16 cellular contexts compared by ENCODE assay signal in the genomic region with DNA sequence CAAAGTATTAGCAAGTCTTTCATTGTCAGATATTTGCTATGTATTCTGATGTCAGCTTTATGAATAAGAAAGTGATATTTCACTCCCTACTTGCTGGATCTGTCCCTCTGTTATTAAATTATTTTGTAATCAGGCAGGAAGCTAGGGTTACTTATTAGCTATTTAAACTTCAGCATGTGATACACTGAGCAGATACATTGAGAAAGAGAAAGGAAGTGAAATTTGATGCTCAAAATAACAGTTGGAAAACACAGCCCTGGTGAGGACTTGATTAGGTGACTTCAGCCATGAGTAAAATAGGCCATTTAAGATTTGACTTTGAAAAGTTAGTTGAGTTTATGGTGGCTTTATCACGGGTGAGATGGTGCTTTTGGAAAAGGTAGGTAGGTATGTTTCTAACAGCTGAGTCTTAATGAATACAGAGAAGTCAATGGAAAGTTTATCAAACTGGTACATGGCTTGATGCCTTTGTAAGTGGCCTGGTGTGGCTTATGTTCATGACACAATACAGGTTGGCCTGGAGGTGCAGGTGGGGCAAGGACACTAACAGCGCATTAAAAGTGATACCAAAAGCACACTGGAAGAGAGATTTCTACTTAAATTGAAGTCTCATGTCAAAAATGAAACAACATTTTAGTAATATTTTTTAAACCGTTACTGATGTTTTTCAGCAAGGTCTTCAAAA.
DNase-seq lines count a peak whose midpoint lies in the region; ATAC-seq, FAIRE-seq and TF ChIP-seq lines count a peak whose summit lies in the region.
"Had no signal": no experiment of that assay in that cellular context is flagged by ENCODE, and none has a peak within 500 bp of the region (broad histone marks: within the 10 kb centered on the region; RNA-seq: fewer than 3 reads in every experiment).

No MANE protein-coding gene starts in this region.

- no peak overlapping the region for H3K4me3 ChIP-seq in H1 (ENCODE audit: extremely low read depth in 1 of 4, insufficient read depth in 2 of 4, low read depth in 3 of 4, low read length in 4 of 4)
- H3K4me3 ChIP-seq in Caco-2 (ENCODE audit: low read depth, low read length) = no peak overlapping the region
- no peak overlapping the region for H3K4me3 ChIP-seq in mammary epithelial cell (replicated peaks in 1 of 3; ENCODE audit: insufficient read depth in 1 of 3, low read depth in 2 of 3, low read length in 3 of 3)
- H3K4me3 ChIP-seq: GM23248, lung had no signal

- DNase-seq in H1 (ENCODE audit: low read depth in 1 of 2, low spot score in 2 of 2) (no peak), Caco-2 (no peak), NCI-H1092 (lab: John Stamatoyannopoulos, UW) (no peak), mammary epithelial cell (no peak)
- no peak for DNase-seq in activated naive CD4-positive, alpha-beta T cell treated with anti-CD3 and anti-CD28 coated beads, Interleukin-2, amount 50 U/mL, for 72 hours (ENCODE audit: low spot score in 2 of 2)
- DNase-seq: GM23248, hypothalamus, NCI-H1048, NCI-H774, substantia nigra had no signal

- POLR2A ChIA-PET in H1 (lab: Charles Lee; ENCODE audit: partially characterized antibody) (no interaction called here), Caco-2 (lab: Charles Lee) (no interaction called here)

- 95% methylated on average over 3 of the region's 3 CpGs; no CpG with 5 or more reads in 1 of the 2 experiments for WGBS in H1 (ENCODE audit: extremely low coverage in 1 of 2, insufficient coverage in 1 of 2, insufficient read length in 1 of 2, insufficient replicate concordance in 2 of 2, low coverage in 1 of 2, low lambda C conversion rate in 2 of 2, missing lambda C conversion rate in 1 of 2), 2 experiments
- 57% methylated on average over 3 of the region's 3 CpGs for WGBS in mammary epithelial cell (ENCODE audit: low coverage, missing lambda C conversion rate)

- no peak overlapping the region for H4K5ac ChIP-seq in H1 (ENCODE audit: insufficient read length, low read depth, low read length)

- no peak overlapping the region for H3K14ac ChIP-seq in H1 (ENCODE audit: insufficient read length)

- ATAC-seq in GM18870 (IDR thresholded peaks at IDR 0.05; ENCODE audit: unreplicated experiment) = peak; percentile 93
- ATAC-seq in GM21786 (IDR thresholded peaks at IDR 0.05; ENCODE audit: unreplicated experiment) = peak; percentile 85
- peak; percentile 88 for ATAC-seq in HG03139 (IDR thresholded peaks at IDR 0.05; ENCODE audit: unreplicated experiment)
- no peak for ATAC-seq in activated naive CD4-positive, alpha-beta T cell treated with anti-CD3 and anti-CD28 coated beads, Interleukin-2, amount 50 U/mL, for 72 hours
- ATAC-seq: esophagus mucosa had no signal

- no peak overlapping the region for H2BK120ac ChIP-seq in H1 (replicated peaks; ENCODE audit: low read depth, low read length)

- H4K91ac ChIP-seq in H1 (replicated peaks; ENCODE audit: insufficient read length, low read length) = no peak overlapping the region

- H2BK15ac ChIP-seq in H1 (ENCODE audit: low read length) = no peak overlapping the region

- no peak for FAIRE-seq in H1 (lab: Jason Lieb, UNC)
- FAIRE-seq: GM12892 had no signal

- no peak for TF ChIP-seq POLR2A in H1 (IDR thresholded peaks at IDR 0.05; ENCODE audit: control extremely low read depth in 1 of 2, low read depth in 2 of 2, low read length in 2 of 2)

- H3K27me3 ChIP-seq in H1 (replicated peaks in 1 of 4; ENCODE audit: control insufficient read depth in 3 of 4, extremely low read depth in 1 of 4, insufficient read depth in 3 of 4, low read length in 3 of 4) (peaks cover 0 to 1% (median 0%) of the 10 kb centered on the region in 4 experiments; a peak in 1 of 7 replicates), Caco-2 (replicated peaks; ENCODE audit: control insufficient read depth, insufficient read depth, low read length) (no peaks in the 10 kb centered on the region), mammary epithelial cell (ENCODE audit: insufficient read depth, low read length) (no peaks in the 10 kb centered on the region)

- dilution Hi-C loops in mammary epithelial cell (cut with HindIII; ENCODE audit: low sequenced_read_pairs) = no loop called here

- in situ Hi-C loops in mammary epithelial cell (cut with MboI; ENCODE audit: low sequenced_read_pairs in 2 of 2) = no loop called here

- H3K4ac ChIP-seq in H1 (replicated peaks; ENCODE audit: insufficient read length, low read depth, low read length) = no peak overlapping the region

- peaks cover 14% of the 10 kb centered on the region for H3K9me3 Mint-ChIP-seq in Caco-2 (ENCODE audit: unreplicated experiment)
- H3K9me3 Mint-ChIP-seq in activated naive CD4-positive, alpha-beta T cell treated with anti-CD3 and anti-CD28 coated beads, Interleukin-2, amount 50 U/mL, for 72 hours = peaks cover 25 to 32% of the 10 kb centered on the region in 2 donors

- no peak overlapping the region for H3K18ac ChIP-seq in H1 (ENCODE audit: extremely low read depth, low read length)

- H4K8ac ChIP-seq in H1 (ENCODE audit: extremely low read depth, insufficient read depth, low read length) = no peak overlapping the region

- H2BK12ac ChIP-seq in H1 (ENCODE audit: low read depth, low read length) = no peak overlapping the region

- no peak overlapping the region for H2AK5ac ChIP-seq in H1 (ENCODE audit: low read depth, low read length)

- no peaks in the 10 kb centered on the region for H3K27me3 Mint-ChIP-seq in Caco-2 (ENCODE audit: insufficient read depth, unreplicated experiment)

- TF ChIP-seq RAD21 in H1 (IDR thresholded peaks at IDR 0.05 in 1 of 2, conservative IDR thresholded peaks at IDR 0.05 in 1 of 2; ENCODE audit: low read depth in 2 of 2, low read length in 2 of 2) = no peak

- H3K36me3 ChIP-seq in H1 (ENCODE audit: control insufficient read depth in 2 of 4, insufficient read depth in 4 of 4, low read length in 3 of 4) = no peaks in the 10 kb centered on the region
- no peaks in the 10 kb centered on the region for H3K36me3 ChIP-seq in Caco-2 (ENCODE audit: control insufficient read depth, insufficient read depth, low read length)
- no peaks in the 10 kb centered on the region for H3K36me3 ChIP-seq in mammary epithelial cell (ENCODE audit: insufficient read depth, low read length)

- no peaks in the 10 kb centered on the region for H3K36me3 Mint-ChIP-seq in Caco-2 (ENCODE audit: insufficient read depth, unreplicated experiment)
- H3K36me3 Mint-ChIP-seq in activated naive CD4-positive, alpha-beta T cell treated with anti-CD3 and anti-CD28 coated beads, Interleukin-2, amount 50 U/mL, for 72 hours = peaks cover 0 to 6% of the 10 kb centered on the region in 2 donors

- no peak overlapping the region for H3K4me2 ChIP-seq in H1 (ENCODE audit: insufficient read depth in 1 of 2, low read depth in 2 of 2, low read length in 2 of 2)
- no peak overlapping the region for H3K4me2 ChIP-seq in mammary epithelial cell (ENCODE audit: insufficient read depth, low read depth, low read length)

- CTCF ChIA-PET in H1 (lab: Charles Lee; ENCODE audit: partially characterized antibody) = interaction anchor here (1.2 kb wide), 1 partner anchor 749 kb away, joined by 3 read pairs; no protein-coding TSS in a partner anchor
- CTCF ChIA-PET in Caco-2 (lab: Charles Lee) = no interaction called here
- CTCF ChIA-PET in mammary epithelial cell (lab: Charles Lee; ENCODE audit: low non-redundant PET) = no interaction called here

- no peaks in the 10 kb centered on the region for H3K79me1 ChIP-seq in H1 (ENCODE audit: low read depth, low read length)

- no peak overlapping the region for H3K9ac ChIP-seq in H1 (replicated peaks in 1 of 4; ENCODE audit: extremely low read depth in 1 of 4, low read depth in 3 of 4, low read length in 3 of 4)
- no peak overlapping the region for H3K9ac ChIP-seq in mammary epithelial cell (ENCODE audit: insufficient read depth, low read length)
- H3K9ac ChIP-seq: GM23248 had no signal

- H2BK20ac ChIP-seq in H1 (ENCODE audit: low read length) = no peak overlapping the region

- H3K27ac Mint-ChIP-seq in Caco-2 (ENCODE audit: unreplicated experiment) = no peak overlapping the region
- no peak overlapping the region for H3K27ac Mint-ChIP-seq in activated naive CD4-positive, alpha-beta T cell treated with anti-CD3 and anti-CD28 coated beads, Interleukin-2, amount 50 U/mL, for 72 hours

- H3K4me3 Mint-ChIP-seq in Caco-2 (ENCODE audit: unreplicated experiment) = no peak overlapping the region

- no peaks in the 10 kb centered on the region for H3K9me3 ChIP-seq in H1 (ENCODE audit: insufficient read depth in 2 of 2, low read depth in 1 of 2, low read length in 1 of 2)
- H3K9me3 ChIP-seq in Caco-2 = no peaks in the 10 kb centered on the region
- no peaks in the 10 kb centered on the region for H3K9me3 ChIP-seq in mammary epithelial cell (replicated peaks; ENCODE audit: insufficient read depth, low read length)

- H3K56ac ChIP-seq in H1 (replicated peaks; ENCODE audit: insufficient read length, low read depth, low read length) = no peak overlapping the region

- H3K79me2 ChIP-seq in H1 (ENCODE audit: control insufficient read depth in 1 of 2, insufficient read depth in 2 of 2, low read length in 2 of 2) (no peaks in the 10 kb centered on the region), mammary epithelial cell (ENCODE audit: insufficient read depth, low read length) (no peaks in the 10 kb centered on the region)

- H2AFZ ChIP-seq in H1 (ENCODE audit: low read length) (peak overlapping the region; percentile 89), mammary epithelial cell (ENCODE audit: low read depth, low read length) (no peak overlapping the region)
- H2AFZ ChIP-seq: GM23248 had no signal

- H3K23ac ChIP-seq in H1 (ENCODE audit: insufficient read length) = no peak overlapping the region

- no peak for TF ChIP-seq CTCF in H1 (IDR thresholded peaks at IDR 0.05; ENCODE audit: control extremely low read depth in 1 of 3, insufficient read depth in 1 of 3, low read depth in 1 of 3, low read length in 3 of 3)
- no peak for TF ChIP-seq CTCF in Caco-2 (IDR thresholded peaks at IDR 0.05; ENCODE audit: insufficient read depth in 1 of 2, low read depth in 1 of 2, low read length in 1 of 2, severe bottlenecking in 1 of 2, unreplicated experiment in 1 of 2)
- no peak for TF ChIP-seq CTCF in mammary epithelial cell (conservative IDR thresholded peaks at IDR 0.05 in 1 of 2, IDR thresholded peaks at IDR 0.05 in 1 of 2; ENCODE audit: extremely low read depth in 1 of 2, insufficient read depth in 1 of 2, low read depth in 1 of 2, low read length in 2 of 2)

- no peak for TF ChIP-seq EP300 in H1 (IDR thresholded peaks at IDR 0.05; ENCODE audit: borderline replicate concordance in 1 of 2, low read depth in 2 of 2, low read length in 2 of 2)

- H3K4me1 Mint-ChIP-seq in Caco-2 (ENCODE audit: low read depth, unreplicated experiment) = peaks cover 4% of the 10 kb centered on the region

- no peaks in the 10 kb centered on the region for H3K4me1 ChIP-seq in H1 (replicated peaks in 1 of 4; ENCODE audit: control insufficient read depth in 3 of 4, insufficient read depth in 4 of 4, low read length in 3 of 4)
- H3K4me1 ChIP-seq in Caco-2 = no peaks in the 10 kb centered on the region
- H3K4me1 ChIP-seq in mammary epithelial cell (ENCODE audit: insufficient read depth, low read length) = no peaks in the 10 kb centered on the region

- no peak overlapping the region for H2BK5ac ChIP-seq in H1 (ENCODE audit: low read depth, low read length)

- no peaks in the 10 kb centered on the region for H4K20me1 ChIP-seq in H1 (replicated peaks in 1 of 2; ENCODE audit: control insufficient read depth in 1 of 2, insufficient read depth in 2 of 2, low read length in 2 of 2)
- H4K20me1 ChIP-seq in mammary epithelial cell (ENCODE audit: insufficient read depth, low read length) = no peaks in the 10 kb centered on the region

- H3K23me2 ChIP-seq in H1 (ENCODE audit: low read depth, low read length) = no peaks in the 10 kb centered on the region

- H3K27ac ChIP-seq in H1 (ENCODE audit: low read depth, low read length) = no peak overlapping the region
- H3K27ac ChIP-seq in mammary epithelial cell (ENCODE audit: insufficient read depth, low read depth, low read length) = no peak overlapping the region
- H3K27ac ChIP-seq: GM23248 had no signal

- BruUV-seq in Caco-2 (replicated peaks; lab: Mats Ljungman, UMichigan) (no TSS peak), mammary epithelial cell (replicated peaks; lab: Mats Ljungman, UMichigan) (no TSS peak)

- intact Hi-C loops in Caco-2 (cut with micrococcal nuclease; ENCODE audit: unreplicated experiment) = no loop called here
- intact Hi-C loops in mammary epithelial cell (cut with micrococcal nuclease) = no loop called here

Comparison
In these comparisons a context has a peak if more than half of its experiments do, and no peak if none do; other contexts are left out.
1. ATAC-seq: peak in GM18870 (single experiment), GM21786 (single experiment) and HG03139 (single experiment); none in activated naive CD4-positive, alpha-beta T cell treated with anti-CD3 and anti-CD28 coated beads, Interleukin-2, amount 50 U/mL, for 72 hours (0 of 2).